8 cellular contexts compared by ENCODE assay signal in genomic region chr16:4616047-4616811, GRCh38. TPM values are rescaled to one million over a fixed set of nuclear protein-coding genes. Genes with fewer than 3 reads are reported as not detected.
DNase-seq lines count a peak whose midpoint lies in the region; ATAC-seq and TF ChIP-seq lines count a peak whose summit lies in the region.

No MANE protein-coding gene starts in this region.

- POLR2A ChIA-PET in activated B cell treated with CpG ODN at 0.5 μM for 24 hours (lab: Charles Lee) = interaction anchor here (0.5 to 4.7 kb wide), 24 partner anchors 8 to 428 kb away, joined by 3 to 51 read pairs (median 4); partner anchors contain the start of genes ANKS3, CDIP1, DNAAF8 and HMOX2

- H3K9me3 Mint-ChIP-seq in activated B cell treated with CpG ODN at 0.5 μM for 24 hours = no peaks in the 10 kb centered on the region

- CTCF ChIA-PET in activated B cell treated with CpG ODN at 0.5 μM for 24 hours (lab: Charles Lee) = interaction anchor here (0.7 to 3.0 kb wide), 10 partner anchors 8 to 140 kb away, joined by 3 to 21 read pairs (median 4); partner anchors contain the start of genes ANKS3, DNAAF8, HMOX2 and MGRN1

- ATAC-seq in GM18909 (IDR thresholded peaks at IDR 0.05; ENCODE audit: poor library complexity, unreplicated experiment) = peak; percentile 80
- ATAC-seq in HG03175 (IDR thresholded peaks at IDR 0.05; ENCODE audit: unreplicated experiment) = peak; percentile 81
- ATAC-seq in activated B cell treated with CpG ODN at 0.5 μM for 24 hours (ENCODE audit: low read depth) = peak; percentile 82

- H3K36me3 Mint-ChIP-seq in activated B cell treated with CpG ODN at 0.5 μM for 24 hours (ENCODE audit: low read depth) = peaks cover 2% of the 10 kb centered on the region

- intact Hi-C loops in activated B cell treated with CpG ODN at 0.5 μM for 24 hours (cut with micrococcal nuclease) = loop anchor here (1.0 to 5.0 kb wide), 10 partner anchors 8 to 344 kb away; partner anchors contain the start of genes ANKS3, DNAAF8, DNAJA3 and HMOX2

- H3K27me3 Mint-ChIP-seq in activated B cell treated with CpG ODN at 0.5 μM for 24 hours = no peaks in the 10 kb centered on the region

- TF ChIP-seq CTCF in AG09309 (IDR thresholded peaks at IDR 0.05; ENCODE audit: control insufficient read depth, insufficient read depth, low read depth, low read length, missing control alignments) = peak; percentile 26
- no peak for TF ChIP-seq CTCF in activated B cell treated with CpG ODN at 0.5 μM for 24 hours (IDR thresholded peaks at IDR 0.05)

- H3K4me3 Mint-ChIP-seq in activated B cell treated with CpG ODN at 0.5 μM for 24 hours = peak overlapping the region; percentile 92

- peak overlapping the region; percentile 98 for H3K27ac Mint-ChIP-seq in activated B cell treated with CpG ODN at 0.5 μM for 24 hours

- H3K4me1 Mint-ChIP-seq in activated B cell treated with CpG ODN at 0.5 μM for 24 hours = peaks cover 33% of the 10 kb centered on the region

- peak overlapping the region; percentile 76 for H3K4me3 ChIP-seq in AG09309 (ENCODE audit: control insufficient read depth, low read depth, low read length)

- peak; percentile 98 for DNase-seq in AG09309 (ENCODE audit: low read depth)
- peak; percentile 99 for DNase-seq in NCI-H2227 treated with DMSO at 0.1 percent for 48 hours (lab: John Stamatoyannopoulos, UW)
- DNase-seq in activated B cell treated with CpG ODN at 0.5 μM for 24 hours = peak; percentile 94
- DNase-seq in central memory CD4-positive, alpha-beta T cell = peak; percentile 99
- peak; percentile 100 for DNase-seq in iris pigment epithelial cell (ENCODE audit: low read depth)
- peak; percentile 98 to 99 for DNase-seq in stimulated activated CD4-positive, alpha-beta T cell treated with anti-CD3 and anti-CD28 coated beads, Interleukin-12 subunit alpha, Interleukin-12 subunit beta, amount 100 ng/mL, for 24 hours (ENCODE audit: low read depth in 2 of 2)

RNA-seq across cellular contexts. Expression of gene UBALD1, which starts 1.5 kb away (rescaled TPM):
- total RNA-seq in activated B cell treated with CpG ODN at 0.5 μM for 24 hours = 17.2 and 23.4 TPM in 2 replicates

RNA-seq across cellular contexts. Expression of gene MGRN1, which starts 8.4 kb away (rescaled TPM):
- total RNA-seq in activated B cell treated with CpG ODN at 0.5 μM for 24 hours = 69.6 and 88.6 TPM in 2 replicates

Comparison
In these comparisons a context has a peak if more than half of its experiments do, and no peak if none do; other contexts are left out.
1. Peak in every context shown above with its lines: DNase-seq, ATAC-seq and H3K4me3 ChIP-seq.